ENCODE assay signal across 1 cellular context in the genomic region with DNA sequence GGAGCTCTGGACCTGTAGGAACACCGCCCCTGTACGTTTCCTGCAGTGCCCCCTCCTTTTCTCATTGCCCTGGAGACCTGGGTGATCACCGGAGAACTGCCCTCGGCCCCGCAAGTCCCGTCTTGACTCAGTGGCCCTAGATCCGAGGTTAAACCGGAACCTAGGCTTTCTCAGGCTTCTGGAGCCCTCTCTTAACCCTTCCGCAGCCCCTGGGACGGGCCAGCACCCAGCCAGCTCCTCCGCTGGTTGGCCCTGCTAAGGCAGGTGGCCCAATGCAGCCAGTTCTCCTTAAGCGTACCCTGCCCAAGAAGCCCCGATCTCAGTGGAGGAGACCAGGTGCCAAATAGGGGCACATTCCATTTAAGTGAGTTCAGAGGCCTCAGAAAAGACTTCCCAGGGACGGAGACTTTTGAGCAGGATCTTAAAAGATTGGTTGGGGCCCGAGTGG.
TF ChIP-seq lines count a peak whose summit lies in the region.

No MANE protein-coding gene starts in this region.

TF ChIP-seq in A549, 52 proteins besides CTCF, POLR2A, EP300 and RAD21 (continued from another document):
- TF ChIP-seq, protein P1, sequence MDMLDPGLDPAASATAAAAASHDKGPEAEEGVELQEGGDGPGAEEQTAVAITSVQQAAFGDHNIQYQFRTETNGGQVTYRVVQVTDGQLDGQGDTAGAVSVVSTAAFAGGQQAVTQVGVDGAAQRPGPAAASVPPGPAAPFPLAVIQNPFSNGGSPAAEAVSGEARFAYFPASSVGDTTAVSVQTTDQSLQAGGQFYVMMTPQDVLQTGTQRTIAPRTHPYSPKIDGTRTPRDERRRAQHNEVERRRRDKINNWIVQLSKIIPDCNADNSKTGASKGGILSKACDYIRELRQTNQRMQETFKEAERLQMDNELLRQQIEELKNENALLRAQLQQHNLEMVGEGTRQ (IDR thresholded peaks at IDR 0.05) = no peak
- no peak for TF ChIP-seq FOSB (CRISPR knock-in tag; IDR thresholded peaks at IDR 0.05)
